In genomic region chr16:84595052-84595481, GRCh38 we compare ENCODE assay signal across 10 cellular contexts. TPM values are rescaled to one million over a fixed set of nuclear protein-coding genes. Genes with fewer than 3 reads are reported as not detected.
DNase-seq lines count a peak whose midpoint lies in the region; ATAC-seq and TF ChIP-seq lines count a peak whose summit lies in the region.
"Had no signal": no experiment of that assay in that cellular context is flagged by ENCODE, and none has a peak within 500 bp of the region (broad histone marks: within the 10 kb centered on the region; RNA-seq: fewer than 3 reads in every experiment).

No MANE protein-coding gene starts in this region.

- POLR2A ChIA-PET in activated naive CD8-positive, alpha-beta T cell treated with anti-CD3 and anti-CD28 coated beads, Interleukin-2, amount 10 ng/mL, durations not matched to agents 7 days and 5 days (lab: Charles Lee) = interaction anchor here (1.1 to 2.0 kb wide), 4 partner anchors 12 to 80 kb away, joined by 4 to 24 read pairs (median 12); no protein-coding TSS in a partner anchor

- peak overlapping the region; percentile 35 for H3K4me3 ChIP-seq in mononuclear cell (ENCODE audit: low read length)

- no peaks in the 10 kb centered on the region for H3K27me3 Mint-ChIP-seq in activated naive CD4-positive, alpha-beta T cell treated with anti-CD3 and anti-CD28 coated beads, Interleukin-2, amount 10 ng/mL, durations not matched to agents 7 days and 5 days
- no peaks in the 10 kb centered on the region for H3K27me3 Mint-ChIP-seq in activated naive CD8-positive, alpha-beta T cell treated with anti-CD3 and anti-CD28 coated beads, Interleukin-2, amount 10 ng/mL, durations not matched to agents 7 days and 5 days
- H3K27me3 Mint-ChIP-seq in type B pancreatic cell = no peaks in the 10 kb centered on the region

- peaks cover 78% of the 10 kb centered on the region for H3K4me1 ChIP-seq in mononuclear cell (ENCODE audit: insufficient read depth, low read length)

- no peaks in the 10 kb centered on the region for H3K27me3 ChIP-seq in mononuclear cell (ENCODE audit: insufficient read depth, low read length)

- H3K27ac Mint-ChIP-seq in activated naive CD4-positive, alpha-beta T cell treated with anti-CD3 and anti-CD28 coated beads, Interleukin-2, amount 10 ng/mL, durations not matched to agents 7 days and 5 days = peak overlapping the region; percentile 90
- peak overlapping the region; percentile 85 for H3K27ac Mint-ChIP-seq in activated naive CD8-positive, alpha-beta T cell treated with anti-CD3 and anti-CD28 coated beads, Interleukin-2, amount 10 ng/mL, durations not matched to agents 7 days and 5 days
- H3K27ac Mint-ChIP-seq in type B pancreatic cell = peak overlapping the region; percentile 48

- peaks cover 71% of the 10 kb centered on the region for H3K36me3 Mint-ChIP-seq in activated naive CD4-positive, alpha-beta T cell treated with anti-CD3 and anti-CD28 coated beads, Interleukin-2, amount 10 ng/mL, durations not matched to agents 7 days and 5 days
- peaks cover 50% of the 10 kb centered on the region for H3K36me3 Mint-ChIP-seq in activated naive CD8-positive, alpha-beta T cell treated with anti-CD3 and anti-CD28 coated beads, Interleukin-2, amount 10 ng/mL, durations not matched to agents 7 days and 5 days
- peaks cover 14% of the 10 kb centered on the region for H3K36me3 Mint-ChIP-seq in type B pancreatic cell

- CTCF ChIA-PET in activated naive CD4-positive, alpha-beta T cell treated with anti-CD3 and anti-CD28 coated beads, Interleukin-2, amount 10 ng/mL, durations not matched to agents 7 days and 5 days (lab: Charles Lee) = no interaction called here

- no peak for DNase-seq in activated naive CD4-positive, alpha-beta T cell treated with anti-CD3 and anti-CD28 coated beads, Interleukin-2, amount 10 ng/mL, durations not matched to agents 7 days and 5 days
- no peak for DNase-seq in activated naive CD4-positive, alpha-beta T cell treated with anti-CD3 and anti-CD28 coated beads, Interleukin-2, amount 50 U/mL, for 16 hours
- no peak for DNase-seq in activated naive CD8-positive, alpha-beta T cell treated with anti-CD3 and anti-CD28 coated beads, Interleukin-2, amount 10 ng/mL, durations not matched to agents 7 days and 5 days
- DNase-seq in type B pancreatic cell (ENCODE audit: extremely low spot score, unreplicated experiment) (no peak), NCI-H345 (lab: John Stamatoyannopoulos, UW) (no peak), dedifferentiated amniotic fluid mesenchymal stem cell (ENCODE audit: extremely low spot score) (no peak)
- DNase-seq: heart right ventricle, NCI-H2107 had no signal

- H3K4me3 Mint-ChIP-seq in activated naive CD4-positive, alpha-beta T cell treated with anti-CD3 and anti-CD28 coated beads, Interleukin-2, amount 10 ng/mL, durations not matched to agents 7 days and 5 days = peak overlapping the region; percentile 72
- peak overlapping the region; percentile 86 for H3K4me3 Mint-ChIP-seq in activated naive CD8-positive, alpha-beta T cell treated with anti-CD3 and anti-CD28 coated beads, Interleukin-2, amount 10 ng/mL, durations not matched to agents 7 days and 5 days
- peak overlapping the region; percentile 2 for H3K4me3 Mint-ChIP-seq in type B pancreatic cell

- no peaks in the 10 kb centered on the region for H3K9me3 Mint-ChIP-seq in activated naive CD4-positive, alpha-beta T cell treated with anti-CD3 and anti-CD28 coated beads, Interleukin-2, amount 10 ng/mL, durations not matched to agents 7 days and 5 days
- H3K9me3 Mint-ChIP-seq in activated naive CD8-positive, alpha-beta T cell treated with anti-CD3 and anti-CD28 coated beads, Interleukin-2, amount 10 ng/mL, durations not matched to agents 7 days and 5 days = no peaks in the 10 kb centered on the region
- H3K9me3 Mint-ChIP-seq in type B pancreatic cell = no peaks in the 10 kb centered on the region

- H3K4me1 Mint-ChIP-seq in activated naive CD4-positive, alpha-beta T cell treated with anti-CD3 and anti-CD28 coated beads, Interleukin-2, amount 10 ng/mL, durations not matched to agents 7 days and 5 days = peaks cover 84% of the 10 kb centered on the region
- H3K4me1 Mint-ChIP-seq in activated naive CD8-positive, alpha-beta T cell treated with anti-CD3 and anti-CD28 coated beads, Interleukin-2, amount 10 ng/mL, durations not matched to agents 7 days and 5 days = peaks cover 73% of the 10 kb centered on the region
- H3K4me1 Mint-ChIP-seq in type B pancreatic cell (ENCODE audit: unreplicated experiment) = peaks cover 57% of the 10 kb centered on the region

- no peaks in the 10 kb centered on the region for H3K9me3 ChIP-seq in mononuclear cell (ENCODE audit: low read depth, low read length)

- TF ChIP-seq CTCF in type B pancreatic cell (conservative IDR thresholded peaks at IDR 0.05) = no peak

- no peak for ATAC-seq in activated naive CD8-positive, alpha-beta T cell treated with anti-CD3 and anti-CD28 coated beads, Interleukin-2, amount 10 ng/mL, durations not matched to agents 7 days and 5 days (ENCODE audit: low read depth)
- no peak for ATAC-seq in GM21723 (IDR thresholded peaks at IDR 0.05; ENCODE audit: unreplicated experiment)

RNA-seq across cellular contexts. Expression of gene COTL1, which starts 22.8 kb away (rescaled TPM):
- total RNA-seq in activated naive CD8-positive, alpha-beta T cell treated with anti-CD3 and anti-CD28 coated beads, Interleukin-2, amount 10 ng/mL, durations not matched to agents 7 days and 5 days = 100 to 1,000 TPM; 657 to 664 TPM
- 528 TPM for total RNA-seq in mononuclear cell
- 75.6 and 179 TPM in 2 replicates for total RNA-seq in type B pancreatic cell (ENCODE audit: low replicate concordance)

RNA-seq across cellular contexts. Expression of gene KLHL36, which starts 53.2 kb away (rescaled TPM):
- 10 to 100 TPM; 66.8 to 72.6 TPM for total RNA-seq in activated naive CD8-positive, alpha-beta T cell treated with anti-CD3 and anti-CD28 coated beads, Interleukin-2, amount 10 ng/mL, durations not matched to agents 7 days and 5 days
- total RNA-seq in mononuclear cell (53.0 TPM), type B pancreatic cell (ENCODE audit: low replicate concordance) (40.3 and 64.7 TPM in 2 replicates)

Comparison
In these comparisons a context has a peak if more than half of its experiments do, and no peak if none do; other contexts are left out.
1. H3K4me3 Mint-ChIP-seq: peak in every context shown above with its lines; median percentile 86 in activated naive CD8-positive, alpha-beta T cell treated with anti-CD3 and anti-CD28 coated beads, Interleukin-2, amount 10 ng/mL, durations not matched to agents 7 days and 5 days; 72 in activated naive CD4-positive, alpha-beta T cell treated with anti-CD3 and anti-CD28 coated beads, Interleukin-2, amount 10 ng/mL, durations not matched to agents 7 days and 5 days; 2 in type B pancreatic cell.